In the genomic region with DNA sequence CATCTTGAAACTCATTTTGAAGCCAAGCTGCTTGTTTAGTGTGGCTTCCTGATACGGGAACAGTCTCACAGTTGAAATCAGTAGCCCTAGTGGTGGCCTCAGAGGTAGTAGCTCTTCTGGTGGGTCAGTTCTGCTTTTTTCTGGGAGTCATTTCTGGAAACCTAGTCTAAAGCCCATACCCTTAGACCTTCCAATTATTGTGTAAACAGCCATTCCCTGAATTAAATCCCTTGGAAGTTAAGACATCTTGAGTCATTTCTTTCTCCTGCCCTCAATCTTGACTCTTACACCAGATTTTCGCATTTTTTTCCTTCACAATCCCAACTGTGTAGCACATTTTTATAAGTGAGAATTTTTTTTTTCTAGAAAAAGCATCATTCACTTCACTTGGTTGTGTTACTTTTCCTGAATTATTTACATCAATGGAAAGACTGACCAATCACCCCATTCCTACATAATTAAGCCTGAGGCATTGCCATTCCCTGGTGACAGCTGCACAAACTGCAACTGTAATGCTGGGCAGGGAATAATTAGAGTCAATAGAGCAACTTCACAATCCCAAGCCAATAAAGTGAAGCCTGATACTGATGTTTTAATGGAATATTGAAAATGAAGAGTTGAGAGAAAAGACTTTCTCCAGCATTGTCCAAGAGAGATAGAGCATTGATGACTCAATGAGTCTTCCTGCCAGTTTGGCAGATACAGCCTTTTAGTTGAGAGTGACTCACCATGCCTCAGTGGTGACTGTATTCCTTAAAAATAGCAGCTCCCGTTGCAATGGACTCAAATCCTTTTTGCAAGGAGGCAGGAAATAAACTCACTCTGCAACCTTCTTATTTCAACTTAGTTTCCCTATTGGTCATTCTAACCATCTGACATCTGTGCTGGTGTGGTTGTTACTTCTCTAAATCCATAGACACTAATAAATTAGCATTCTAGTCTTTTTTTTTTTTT, we compare ENCODE assay signal across 2 cellular contexts.
TF ChIP-seq lines count a peak whose summit lies in the region.

No MANE protein-coding gene starts in this region.

TF ChIP-seq in Ishikawa, 13 proteins besides CTCF, POLR2A, EP300 and RAD21 (continued from another document):
- TF ChIP-seq NFIC (IDR thresholded peaks at IDR 0.05): peak; percentile 39; the same call in 1 of the 2 replicates
- no peak for TF ChIP-seq TAF1 (IDR thresholded peaks at IDR 0.05; ENCODE audit: low read depth)
- TF ChIP-seq, protein P1, sequence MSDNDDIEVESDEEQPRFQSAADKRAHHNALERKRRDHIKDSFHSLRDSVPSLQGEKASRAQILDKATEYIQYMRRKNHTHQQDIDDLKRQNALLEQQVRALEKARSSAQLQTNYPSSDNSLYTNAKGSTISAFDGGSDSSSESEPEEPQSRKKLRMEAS (IDR thresholded peaks at IDR 0.05): no peak
- TF ChIP-seq ZBTB7A (IDR thresholded peaks at IDR 0.05; ENCODE audit: low read depth): no peak
- TF ChIP-seq, protein P2, sequence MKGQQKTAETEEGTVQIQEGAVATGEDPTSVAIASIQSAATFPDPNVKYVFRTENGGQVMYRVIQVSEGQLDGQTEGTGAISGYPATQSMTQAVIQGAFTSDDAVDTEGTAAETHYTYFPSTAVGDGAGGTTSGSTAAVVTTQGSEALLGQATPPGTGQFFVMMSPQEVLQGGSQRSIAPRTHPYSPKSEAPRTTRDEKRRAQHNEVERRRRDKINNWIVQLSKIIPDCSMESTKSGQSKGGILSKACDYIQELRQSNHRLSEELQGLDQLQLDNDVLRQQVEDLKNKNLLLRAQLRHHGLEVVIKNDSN (IDR thresholded peaks at IDR 0.05): no peak
- TF ChIP-seq TCF12 (IDR thresholded peaks at IDR 0.05; ENCODE audit: low read depth): no peak
- TF ChIP-seq FOXM1 (IDR thresholded peaks at IDR 0.05; ENCODE audit: borderline replicate concordance, low read depth): no peak

TF ChIP-seq in HepG2, 621 proteins besides CTCF, POLR2A, EP300 and RAD21 (continued from another document):
- TF ChIP-seq FOSL2 (CRISPR knock-in tag; IDR thresholded peaks at IDR 0.05) (peak; percentile 76), CHD4 (IDR thresholded peaks at IDR 0.05; ENCODE audit: borderline replicate concordance, low read length) (no peak)
